12 cellular contexts compared by ENCODE assay signal in the genomic region with DNA sequence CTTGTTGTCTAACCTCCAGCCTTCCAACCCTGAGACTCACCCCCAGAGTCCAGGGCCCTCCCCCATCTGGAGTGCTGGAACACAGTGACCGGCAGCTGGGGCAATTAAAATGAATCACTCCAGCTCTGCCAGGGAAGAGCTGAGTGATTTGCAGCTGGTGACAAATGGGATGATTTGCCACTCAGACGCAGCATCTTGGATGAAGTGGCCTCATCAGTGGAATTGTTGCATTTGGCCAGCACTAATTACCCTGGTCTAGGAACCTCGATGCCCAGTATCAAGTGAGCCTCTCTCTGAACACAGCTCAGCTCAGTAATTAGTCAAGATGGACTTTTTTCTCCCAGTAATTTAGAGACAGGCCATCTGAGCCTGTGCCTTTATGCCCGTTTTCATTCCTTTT.
DNase-seq lines count a peak whose midpoint lies in the region; ATAC-seq and TF ChIP-seq lines count a peak whose summit lies in the region.
"Had no signal": no experiment of that assay in that cellular context is flagged by ENCODE, and none has a peak within 500 bp of the region (broad histone marks: within the 10 kb centered on the region; RNA-seq: fewer than 3 reads in every experiment).

No MANE protein-coding gene starts in this region.

- no peaks in the 10 kb centered on the region for H3K36me3 Mint-ChIP-seq in glutamatergic neuron (ENCODE audit: unreplicated experiment)
- no peaks in the 10 kb centered on the region for H3K36me3 Mint-ChIP-seq in stimulated activated naive B cell treated with anti-CD40 and anti-IgM and Interleukin-4, amounts not matched to agents 10 μg/mL and 1 μg/mL and 100 μg/mL, for 72 hours

- H3K4me1 Mint-ChIP-seq in glutamatergic neuron (ENCODE audit: low read depth, unreplicated experiment), result no peaks in the 10 kb centered on the region
- no peaks in the 10 kb centered on the region for H3K4me1 Mint-ChIP-seq in stimulated activated naive B cell treated with anti-CD40 and anti-IgM and Interleukin-4, amounts not matched to agents 10 μg/mL and 1 μg/mL and 100 μg/mL, for 72 hours

- H3K27ac Mint-ChIP-seq in glutamatergic neuron (ENCODE audit: unreplicated experiment), result no peak overlapping the region
- no peak overlapping the region for H3K27ac Mint-ChIP-seq in stimulated activated naive B cell treated with anti-CD40 and anti-IgM and Interleukin-4, amounts not matched to agents 10 μg/mL and 1 μg/mL and 100 μg/mL, for 72 hours
- H3K27ac Mint-ChIP-seq: activated CD8-positive, alpha-beta T cell treated with anti-CD3 and anti-CD28 coated beads, Interleukin-2, amount 10 ng/mL, durations not matched to agents 7 days and 5 days had no signal

- peak; percentile 36 for DNase-seq in COR-L47 (lab: John Stamatoyannopoulos, UW)
- peak; percentile 59 for DNase-seq in M059J (ENCODE audit: low read depth)
- peak; percentile 39 for DNase-seq in NCI-H510A (lab: John Stamatoyannopoulos, UW)
- peak; percentile 34 for DNase-seq in glutamatergic neuron
- no peak for DNase-seq in stimulated activated naive B cell treated with anti-CD40 and anti-IgM and Interleukin-4, amounts not matched to agents 10 μg/mL and 1 μg/mL and 100 μg/mL, for 72 hours
- no peak for DNase-seq in NCI-H2029 (lab: John Stamatoyannopoulos, UW)
- DNase-seq: activated CD8-positive, alpha-beta T cell treated with anti-CD3 and anti-CD28 coated beads, Interleukin-2, amount 10 ng/mL, durations not matched to agents 7 days and 5 days; left colon; NCI-H2081 treated with DMSO at 0.1 percent for 48 hours; stimulated activated naive CD8-positive, alpha-beta T cell treated with anti-CD3 and anti-CD28 coated beads, Interleukin-15, Interleukin-2, amounts not matched to agents 100 U/mL and 50 U/mL, for 24 hours had no signal

- TF ChIP-seq CTCF in glutamatergic neuron (IDR thresholded peaks at IDR 0.05; ENCODE audit: partially characterized antibody, unreplicated experiment), result no peak

- H3K4me3 Mint-ChIP-seq in glutamatergic neuron (ENCODE audit: unreplicated experiment), result no peak overlapping the region
- no peak overlapping the region for H3K4me3 Mint-ChIP-seq in stimulated activated naive B cell treated with anti-CD40 and anti-IgM and Interleukin-4, amounts not matched to agents 10 μg/mL and 1 μg/mL and 100 μg/mL, for 72 hours
- H3K4me3 Mint-ChIP-seq: activated CD8-positive, alpha-beta T cell treated with anti-CD3 and anti-CD28 coated beads, Interleukin-2, amount 10 ng/mL, durations not matched to agents 7 days and 5 days had no signal

- ATAC-seq in HG02885 (IDR thresholded peaks at IDR 0.05; ENCODE audit: poor library complexity, unreplicated experiment) (no peak), HG03196 (IDR thresholded peaks at IDR 0.05; ENCODE audit: unreplicated experiment) (no peak)
- no peak for ATAC-seq in stimulated activated naive B cell treated with anti-CD40 and anti-IgM and Interleukin-4, amounts not matched to agents 10 μg/mL and 1 μg/mL and 100 μg/mL, for 72 hours (replicated peaks)
- ATAC-seq: activated CD8-positive, alpha-beta T cell treated with anti-CD3 and anti-CD28 coated beads, Interleukin-2, amount 10 ng/mL, durations not matched to agents 7 days and 5 days; left colon; stimulated activated naive CD8-positive, alpha-beta T cell treated with anti-CD3 and anti-CD28 coated beads, Interleukin-15, Interleukin-2, amounts not matched to agents 100 U/mL and 50 U/mL, for 24 hours had no signal

- no peaks in the 10 kb centered on the region for H3K9me3 Mint-ChIP-seq in glutamatergic neuron (ENCODE audit: unreplicated experiment)
- H3K9me3 Mint-ChIP-seq in stimulated activated naive B cell treated with anti-CD40 and anti-IgM and Interleukin-4, amounts not matched to agents 10 μg/mL and 1 μg/mL and 100 μg/mL, for 72 hours, result no peaks in the 10 kb centered on the region

- H3K27me3 Mint-ChIP-seq in glutamatergic neuron (ENCODE audit: unreplicated experiment), result no peaks in the 10 kb centered on the region
- H3K27me3 Mint-ChIP-seq in stimulated activated naive B cell treated with anti-CD40 and anti-IgM and Interleukin-4, amounts not matched to agents 10 μg/mL and 1 μg/mL and 100 μg/mL, for 72 hours, result no peaks in the 10 kb centered on the region

Comparison
In these comparisons a context has a peak if more than half of its experiments do, and no peak if none do; other contexts are left out.
1. DNase-seq: peak in COR-L47 (single experiment), M059J (single experiment), NCI-H510A (single experiment) and glutamatergic neuron (single experiment); none in stimulated activated naive B cell treated with anti-CD40 and anti-IgM and Interleukin-4, amounts not matched to agents 10 μg/mL and 1 μg/mL and 100 μg/mL, for 72 hours (single experiment) and NCI-H2029 (single experiment).